In genomic region chr11:60754887-60755286, GRCh38 we compare ENCODE assay signal across 31 cellular contexts. TPM values are rescaled to one million over a fixed set of nuclear protein-coding genes. Genes with fewer than 3 reads are reported as not detected.
DNase-seq lines count a peak whose midpoint lies in the region; ATAC-seq, FAIRE-seq and TF ChIP-seq lines count a peak whose summit lies in the region.
"Had no signal": no experiment of that assay in that cellular context is flagged by ENCODE, and none has a peak within 500 bp of the region (broad histone marks: within the 10 kb centered on the region; RNA-seq: fewer than 3 reads in every experiment).

No MANE protein-coding gene starts in this region.

- in situ Hi-C loops in K562 (cut with MboI): no loop called here

- H3K9ac ChIP-seq in K562 (ENCODE audit: insufficient read depth in 1 of 2, low read depth in 2 of 2, low read length in 2 of 2): no peak overlapping the region
- H3K9ac ChIP-seq: BLaER1 had no signal

- H3K9me3 Mint-ChIP-seq in immature natural killer cell: no peaks in the 10 kb centered on the region
- H3K9me3 Mint-ChIP-seq: CD4-positive, alpha-beta memory T cell; CD4-positive, CD25-positive, alpha-beta regulatory T cell; CD8-positive, alpha-beta memory T cell had no signal

- H3K27ac ChIP-seq in K562 (ENCODE audit: extremely low read depth, low read depth, low read length): no peak overlapping the region
- H3K27ac ChIP-seq in PC-9: no peak overlapping the region
- H3K27ac ChIP-seq: BLaER1 had no signal

- TF ChIP-seq EP300 in K562 (IDR thresholded peaks at IDR 0.05; ENCODE audit: low read length): no peak

- POLR2A ChIA-PET in K562 (lab: Yijun Ruan, JAX): no interaction called here
- POLR2A ChIA-PET in PC-9 (lab: Charles Lee; ENCODE audit: unreplicated experiment): no interaction called here

- no peak overlapping the region for H2AFZ ChIP-seq in K562 (ENCODE audit: low read depth, low read length)
- H2AFZ ChIP-seq in PC-9: no peak overlapping the region

- H3K36me3 ChIP-seq in K562 (ENCODE audit: control insufficient read depth, insufficient read depth, low read length) (no peaks in the 10 kb centered on the region), PC-9 (ENCODE audit: low read depth) (no peaks in the 10 kb centered on the region)
- H3K36me3 ChIP-seq: BE2C, BLaER1 had no signal

- intact Hi-C loops in cardiac septum (cut with DNase I): no loop called here
- intact Hi-C loops in left cardiac atrium (cut with DNase I): no loop called here
- intact Hi-C loops in K562 (cut with micrococcal nuclease): loop anchor here (10.0 kb wide), 2 partner anchors 100 to 490 kb away; no protein-coding TSS in a partner anchor
- intact Hi-C loops in PC-9 (cut with micrococcal nuclease; ENCODE audit: unreplicated experiment): no loop called here

- H3K9me3 ChIP-seq in K562 (replicated peaks; ENCODE audit: control insufficient read depth, insufficient read depth, low read depth, low read length) (no peaks in the 10 kb centered on the region), PC-9 (ENCODE audit: insufficient read depth, low read depth) (no peaks in the 10 kb centered on the region)
- H3K9me3 ChIP-seq: BE2C, BLaER1 had no signal

- no peaks in the 10 kb centered on the region for H3F3A ChIP-seq in PC-9 (ENCODE audit: insufficient read depth, low read depth)

- TF ChIP-seq CTCF in K562 (IDR thresholded peaks at IDR 0.05 in 2 of 3, conservative IDR thresholded peaks at IDR 0.05 in 1 of 3; ENCODE audit: insufficient read depth in 2 of 3, low read depth in 1 of 3, low read length in 3 of 3) (no peak), PC-9 (conservative IDR thresholded peaks at IDR 0.05) (no peak)

- no peak for TF ChIP-seq POLR2A in K562 (conservative IDR thresholded peaks at IDR 0.05)

- no peaks in the 10 kb centered on the region for H3K4me1 Mint-ChIP-seq in immature natural killer cell
- H3K4me1 Mint-ChIP-seq: CD4-positive, alpha-beta memory T cell; CD4-positive, CD25-positive, alpha-beta regulatory T cell; CD8-positive, alpha-beta memory T cell had no signal

- H3K9me1 ChIP-seq in K562 (ENCODE audit: control insufficient read depth, insufficient read depth, low read length): no peaks in the 10 kb centered on the region

- H3K4me1 ChIP-seq in K562 (replicated peaks in 1 of 2; ENCODE audit: control insufficient read depth in 2 of 2, insufficient read depth in 2 of 2, low read length in 2 of 2): peaks cover 0 to 8% of the 10 kb centered on the region in 2 experiments; a peak in 2 of 5 replicates
- H3K4me1 ChIP-seq in PC-9 (replicated peaks; ENCODE audit: insufficient read depth): no peaks in the 10 kb centered on the region
- H3K4me1 ChIP-seq: BE2C had no signal

- H3K4me2 ChIP-seq in K562 (ENCODE audit: insufficient read depth, low read length): no peak overlapping the region
- H3K4me2 ChIP-seq in PC-9: no peak overlapping the region
- H3K4me2 ChIP-seq: BLaER1 had no signal

- no peak for FAIRE-seq in K562 (lab: Jason Lieb, UNC)
- FAIRE-seq: A204.1, GM12891, GM19239 had no signal

- CTCF ChIA-PET in K562 (lab: Yijun Ruan, JAX; ENCODE audit: low intra/inter-chr PET ratio): no interaction called here
- CTCF ChIA-PET in PC-9 (lab: Charles Lee): no interaction called here

- no peaks in the 10 kb centered on the region for H3K9me2 ChIP-seq in PC-9 (ENCODE audit: insufficient read depth)

- H3K27ac Mint-ChIP-seq in immature natural killer cell: no peak overlapping the region
- H3K27ac Mint-ChIP-seq: CD14-positive monocyte; CD4-positive, alpha-beta memory T cell; CD8-positive, alpha-beta memory T cell had no signal

- no peak overlapping the region for H3K4me3 Mint-ChIP-seq in immature natural killer cell
- H3K4me3 Mint-ChIP-seq: CD14-positive monocyte; CD4-positive, alpha-beta memory T cell; CD8-positive, alpha-beta memory T cell had no signal

- DNase-seq in cardiac septum (ENCODE audit: low spot score) (peak; percentile 14), left cardiac atrium (no peak), K562 (ENCODE audit: extremely low read depth in 1 of 4, low spot score in 3 of 4) (no peak), mesenteric fat pad (ENCODE audit: low spot score) (peak; percentile 12), PC-9 (no peak), immature natural killer cell (no peak)
- no peak for DNase-seq in activated T-cell treated with anti-CD3 and anti-CD28 coated beads, Interleukin-2, amount 50 U/mL, for 1 hour
- DNase-seq: 8988T; ACHN; BE2C; C1 segment of cervical spinal cord; CD4-positive, alpha-beta memory T cell; CD4-positive, CD25-positive, alpha-beta regulatory T cell; CD8-positive, alpha-beta memory T cell; COR-L47; DMS 273 treated with DMSO at 0.1 percent for 48 hours; DMS153; DMS53; DMS79; DND-41; EL; GDM1 had no signal

- no peak for TF ChIP-seq RAD21 in K562 (CRISPR knock-in tag; conservative IDR thresholded peaks at IDR 0.05 in 1 of 2, IDR thresholded peaks at IDR 0.05 in 1 of 2)

- H3K79me2 ChIP-seq in K562 (ENCODE audit: control insufficient read depth, insufficient read depth, low read length) (no peaks in the 10 kb centered on the region), PC-9 (ENCODE audit: low read depth) (no peaks in the 10 kb centered on the region)

- no peak overlapping the region for H3K4me3 ChIP-seq in K562
- no peak overlapping the region for H3K4me3 ChIP-seq in PC-9
- H3K4me3 ChIP-seq: BLaER1 had no signal

- ATAC-seq in left cardiac atrium (no peak), K562 (no peak)

- BruUV-seq in K562 (replicated peaks; lab: Mats Ljungman, UMichigan) (no TSS peak), PC-9 (replicated peaks; lab: Mats Ljungman, UMichigan) (no TSS peak)

- H3K27me3 ChIP-seq in K562 (ENCODE audit: control insufficient read depth in 2 of 2, insufficient read depth in 2 of 2, low read length in 2 of 2): peaks cover 23 to 43% of the 10 kb centered on the region in 2 experiments
- H3K27me3 ChIP-seq in PC-9 (ENCODE audit: insufficient read depth, low read depth): peaks cover 67% of the 10 kb centered on the region
- H3K27me3 ChIP-seq: BLaER1 had no signal

- H3K36me3 Mint-ChIP-seq in immature natural killer cell: no peaks in the 10 kb centered on the region
- H3K36me3 Mint-ChIP-seq: CD14-positive monocyte; CD4-positive, alpha-beta memory T cell; CD4-positive, CD25-positive, alpha-beta regulatory T cell; CD8-positive, alpha-beta memory T cell had no signal

- 0% methylated on average over 4 of the region's 6 CpGs for WGBS in K562 (ENCODE audit: insufficient coverage, low coverage, missing lambda C conversion rate)

- H3K27me3 Mint-ChIP-seq in immature natural killer cell (ENCODE audit: low read depth in 3 of 3): peaks cover 0 to 17% (median 2%) of the 10 kb centered on the region in 3 donors

- H4K20me1 ChIP-seq in K562 (replicated peaks; ENCODE audit: control insufficient read depth, insufficient read depth, low read length): no peaks in the 10 kb centered on the region
- H4K20me1 ChIP-seq in PC-9 (ENCODE audit: insufficient read depth): no peaks in the 10 kb centered on the region
- H4K20me1 ChIP-seq: BLaER1 had no signal

RNA-seq across cellular contexts. Expression of gene MS4A15, which starts 1.8 kb away (rescaled TPM):
- total RNA-seq in cardiac septum (not detected), left cardiac atrium (not detected), K562 (2014; rRNA removed) (not detected in 2 replicates), K562 (2014; rRNA removed; fragmentation: Illumina TruSeq; extraction: Trizol) (not detected in 2 replicates), K562 (2015; rRNA removed; fragmentation: Illumina TruSeq; extraction: Trizol) (not detected in 2 replicates), K562 (2021) (not detected in 2 replicates), mesenteric fat pad (not detected), PC-9 (2021) (not detected in 2 replicates)
- not detected in 2 replicates for total RNA-seq in K562 (2011; cell fraction: chromatin; rRNA removed; ENCODE audit: low replicate concordance)
- not detected in 2 replicates for total RNA-seq in K562 (2011; cell fraction: nucleolus; rRNA removed)
- total RNA-seq in K562 (2011; cell fraction: nucleoplasm; rRNA removed): not detected in 2 replicates
- polyA plus RNA-seq in K562 (2011; rRNA removed) (not detected in 2 replicates), K562 (2014; fragmentation: Illumina TruSeq; extraction: Trizol) (not detected in 2 replicates), K562 (2014; fragmentation: Nextera tagmentation; extraction: Ambion mirVana) (not detected), K562 (2014; rRNA removed) (not detected in 2 replicates), immature natural killer cell (not detected)
- not detected in 2 replicates for polyA plus RNA-seq in K562 (2011; cell fraction: cytosol; rRNA removed)
- polyA plus RNA-seq in K562 (2011; cell fraction: nucleus; rRNA removed): not detected in 2 replicates
- polyA plus RNA-seq in K562 (2012): not detected in 2 replicates
- polyA minus RNA-seq in K562 (2011; rRNA and poly(A)+ RNA removed): not detected in 2 replicates
- polyA minus RNA-seq in K562 (2011; cell fraction: cytosol; rRNA and poly(A)+ RNA removed): not detected in 2 replicates
- polyA minus RNA-seq in K562 (2011; cell fraction: nucleus; rRNA and poly(A)+ RNA removed): not detected in 2 replicates
- total RNA-seq: A673; CD4-positive, alpha-beta memory T cell; CD4-positive, CD25-positive, alpha-beta regulatory T cell; CD8-positive, alpha-beta memory T cell; Daoy; G401 had no signal
- polyA plus RNA-seq: AG04450; CD14-positive monocyte; CD4-positive, alpha-beta memory T cell; CD4-positive, CD25-positive, alpha-beta regulatory T cell; CD8-positive, alpha-beta memory T cell had no signal

RNA-seq across cellular contexts. Expression of gene MS4A10, which starts 30.2 kb away (rescaled TPM):
- not detected for total RNA-seq in cardiac septum
- not detected for total RNA-seq in left cardiac atrium
- total RNA-seq in K562 (2011; cell fraction: chromatin; rRNA removed; ENCODE audit: low replicate concordance): not detected in 2 replicates
- not detected in 2 replicates for total RNA-seq in K562 (2011; cell fraction: nucleolus; rRNA removed)
- not detected in 2 replicates for total RNA-seq in K562 (2011; cell fraction: nucleoplasm; rRNA removed)
- total RNA-seq in K562 (2014; rRNA removed): not detected in 2 replicates
- not detected in 2 replicates for total RNA-seq in K562 (2014; rRNA removed; fragmentation: Illumina TruSeq; extraction: Trizol)
- not detected in 2 replicates for total RNA-seq in K562 (2015; rRNA removed; fragmentation: Illumina TruSeq; extraction: Trizol)
- total RNA-seq in K562 (2021): not detected in 2 replicates
- polyA plus RNA-seq in K562 (2011; rRNA removed): not detected in 2 replicates
- polyA plus RNA-seq in K562 (2011; cell fraction: cytosol; rRNA removed): not detected in 2 replicates
- polyA plus RNA-seq in K562 (2011; cell fraction: nucleus; rRNA removed): not detected in 2 replicates
- not detected in 2 replicates for polyA plus RNA-seq in K562 (2012)
- polyA plus RNA-seq in K562 (2014; fragmentation: Illumina TruSeq; extraction: Trizol): not detected in 2 replicates
- not detected for polyA plus RNA-seq in K562 (2014; fragmentation: Nextera tagmentation; extraction: Ambion mirVana)
- polyA plus RNA-seq in K562 (2014; rRNA removed): not detected in 2 replicates
- polyA minus RNA-seq in K562 (2011; rRNA and poly(A)+ RNA removed): not detected in 2 replicates
- polyA minus RNA-seq in K562 (2011; cell fraction: cytosol; rRNA and poly(A)+ RNA removed): not detected in 2 replicates
- polyA minus RNA-seq in K562 (2011; cell fraction: nucleus; rRNA and poly(A)+ RNA removed): not detected in 2 replicates
- not detected for total RNA-seq in mesenteric fat pad
- total RNA-seq in PC-9 (2021): not detected in 2 replicates
- not detected for polyA plus RNA-seq in immature natural killer cell
- total RNA-seq: A673; CD4-positive, alpha-beta memory T cell; CD4-positive, CD25-positive, alpha-beta regulatory T cell; CD8-positive, alpha-beta memory T cell; Daoy; G401 had no signal
- polyA plus RNA-seq: AG04450; CD14-positive monocyte; CD4-positive, alpha-beta memory T cell; CD4-positive, CD25-positive, alpha-beta regulatory T cell; CD8-positive, alpha-beta memory T cell had no signal

RNA-seq across cellular contexts. Expression of gene MS4A18, which starts 30.4 kb away (rescaled TPM):
- total RNA-seq in cardiac septum (not detected), left cardiac atrium (not detected), K562 (2014; rRNA removed) (not detected in 2 replicates), K562 (2014; rRNA removed; fragmentation: Illumina TruSeq; extraction: Trizol) (not detected in 2 replicates), K562 (2015; rRNA removed; fragmentation: Illumina TruSeq; extraction: Trizol) (not detected in 2 replicates), K562 (2021) (not detected in 2 replicates), mesenteric fat pad (not detected), PC-9 (2021) (not detected in 2 replicates)
- not detected in 2 replicates for total RNA-seq in K562 (2011; cell fraction: chromatin; rRNA removed; ENCODE audit: low replicate concordance)
- not detected in 2 replicates for total RNA-seq in K562 (2011; cell fraction: nucleolus; rRNA removed)
- total RNA-seq in K562 (2011; cell fraction: nucleoplasm; rRNA removed): not detected in 2 replicates
- polyA plus RNA-seq in K562 (2011; rRNA removed) (not detected in 2 replicates), K562 (2014; fragmentation: Illumina TruSeq; extraction: Trizol) (not detected in 2 replicates), K562 (2014; fragmentation: Nextera tagmentation; extraction: Ambion mirVana) (not detected), K562 (2014; rRNA removed) (not detected in 2 replicates), immature natural killer cell (not detected)
- not detected in 2 replicates for polyA plus RNA-seq in K562 (2011; cell fraction: cytosol; rRNA removed)
- not detected in 2 replicates for polyA plus RNA-seq in K562 (2011; cell fraction: nucleus; rRNA removed)
- not detected in 2 replicates for polyA plus RNA-seq in K562 (2012)
- polyA minus RNA-seq in K562 (2011; rRNA and poly(A)+ RNA removed): not detected in 2 replicates
- not detected in 2 replicates for polyA minus RNA-seq in K562 (2011; cell fraction: cytosol; rRNA and poly(A)+ RNA removed)
- polyA minus RNA-seq in K562 (2011; cell fraction: nucleus; rRNA and poly(A)+ RNA removed): not detected in 2 replicates
- total RNA-seq: A673; CD4-positive, alpha-beta memory T cell; CD4-positive, CD25-positive, alpha-beta regulatory T cell; CD8-positive, alpha-beta memory T cell; Daoy; G401 had no signal
- polyA plus RNA-seq: AG04450; CD14-positive monocyte; CD4-positive, alpha-beta memory T cell; CD4-positive, CD25-positive, alpha-beta regulatory T cell; CD8-positive, alpha-beta memory T cell had no signal

RNA-seq across cellular contexts. Expression of gene MS4A8, which starts 55.5 kb away (rescaled TPM):
- total RNA-seq in cardiac septum (not detected), left cardiac atrium (not detected), K562 (2014; rRNA removed) (not detected in 2 replicates), K562 (2014; rRNA removed; fragmentation: Illumina TruSeq; extraction: Trizol) (not detected in 2 replicates), K562 (2015; rRNA removed; fragmentation: Illumina TruSeq; extraction: Trizol) (not detected in 2 replicates), K562 (2021) (not detected in 2 replicates), mesenteric fat pad (0.48 TPM), PC-9 (2021) (not detected in 2 replicates)
- not detected in 2 replicates for total RNA-seq in K562 (2011; cell fraction: chromatin; rRNA removed; ENCODE audit: low replicate concordance)
- not detected in 2 replicates for total RNA-seq in K562 (2011; cell fraction: nucleolus; rRNA removed)
- not detected in 2 replicates for total RNA-seq in K562 (2011; cell fraction: nucleoplasm; rRNA removed)
- polyA plus RNA-seq in K562 (2011; rRNA removed) (not detected in 2 replicates), K562 (2014; fragmentation: Illumina TruSeq; extraction: Trizol) (not detected in 2 replicates), K562 (2014; fragmentation: Nextera tagmentation; extraction: Ambion mirVana) (not detected), K562 (2014; rRNA removed) (not detected in 2 replicates), immature natural killer cell (not detected)
- polyA plus RNA-seq in K562 (2011; cell fraction: cytosol; rRNA removed): not detected in 2 replicates
- polyA plus RNA-seq in K562 (2011; cell fraction: nucleus; rRNA removed): not detected in 2 replicates
- polyA plus RNA-seq in K562 (2012): not detected in 2 replicates
- not detected in 2 replicates for polyA minus RNA-seq in K562 (2011; rRNA and poly(A)+ RNA removed)
- not detected in 2 replicates for polyA minus RNA-seq in K562 (2011; cell fraction: cytosol; rRNA and poly(A)+ RNA removed)
- not detected in 2 replicates for polyA minus RNA-seq in K562 (2011; cell fraction: nucleus; rRNA and poly(A)+ RNA removed)
- total RNA-seq: CD4-positive, alpha-beta memory T cell; CD4-positive, CD25-positive, alpha-beta regulatory T cell; CD8-positive, alpha-beta memory T cell; Daoy; G401 had no signal
- polyA plus RNA-seq: AG04450; CD14-positive monocyte; CD4-positive, alpha-beta memory T cell; CD4-positive, CD25-positive, alpha-beta regulatory T cell; CD8-positive, alpha-beta memory T cell had no signal

Comparison
In these comparisons a context has a peak if more than half of its experiments do, and no peak if none do; other contexts are left out.
1. DNase-seq: peak in cardiac septum (single experiment) and mesenteric fat pad (single experiment); none in left cardiac atrium (single experiment), K562 (0 of 4), PC-9 (0 of 2), immature natural killer cell (0 of 3) and activated T-cell treated with anti-CD3 and anti-CD28 coated beads, Interleukin-2, amount 50 U/mL, for 1 hour (single experiment).